Comparison of ENCODE assay signal across 13 cellular contexts in genomic region chr6:75290558-75290957, GRCh38. TPM values are rescaled to one million over a fixed set of nuclear protein-coding genes. Genes with fewer than 3 reads are reported as not detected.
DNase-seq lines count a peak whose midpoint lies in the region; ATAC-seq and TF ChIP-seq lines count a peak whose summit lies in the region.
"Had no signal": no experiment of that assay in that cellular context is flagged by ENCODE, and none has a peak within 500 bp of the region (broad histone marks: within the 10 kb centered on the region; RNA-seq: fewer than 3 reads in every experiment).

No MANE protein-coding gene starts in this region.

- H3K9ac ChIP-seq in SK-N-SH: no peak overlapping the region
- no peak overlapping the region for H3K9ac ChIP-seq in mesendoderm (ENCODE audit: low read length)

- H3K9me3 ChIP-seq in SK-N-SH: no peaks in the 10 kb centered on the region
- no peaks in the 10 kb centered on the region for H3K9me3 ChIP-seq in upper lobe of left lung

- no peak overlapping the region for H2AK5ac ChIP-seq in mesendoderm (ENCODE audit: low read length)

- DNase-seq in SK-N-SH (peak; percentile 37), dorsolateral prefrontal cortex (peak in 9 of 10 donors; percentile 33 to 88 (median 67)), mesendoderm (peak; percentile 60), NCI-H2107 (lab: John Stamatoyannopoulos, UW) (no peak), HK-2 (ENCODE audit: unreplicated experiment) (no peak), upper lobe of left lung (no peak)
- DNase-seq: activated B cell treated with CpG ODN at 0.5 μM for 24 hours; activated naive CD4-positive, alpha-beta T cell treated with anti-CD3 and anti-CD28 coated beads for 36 hours; foreskin fibroblast; NCI-H2029; stimulated activated CD4-positive, alpha-beta T cell treated with anti-CD3 and anti-CD28 coated beads, Interleukin-1b, Interleukin-23, amount 100 ng/mL, for 48 hours had no signal

- H3K4me1 ChIP-seq in SK-N-SH (ENCODE audit: control insufficient read depth in 1 of 2, insufficient read depth in 2 of 2, low read depth in 1 of 2, low read length in 1 of 2) (no peaks in the 10 kb centered on the region; a peak in 3 of 4 replicates), mesendoderm (ENCODE audit: control insufficient read depth, low read depth, low read length) (no peaks in the 10 kb centered on the region), upper lobe of left lung (peaks cover 7 to 12% (median 9%) of the 10 kb centered on the region in 4 donors)

- no peak overlapping the region for H2BK15ac ChIP-seq in mesendoderm (replicated peaks; ENCODE audit: low read depth)

- POLR2A ChIA-PET in SK-N-SH (lab: Yijun Ruan, JAX): no interaction called here

- TF ChIP-seq EP300 in SK-N-SH (IDR thresholded peaks at IDR 0.05; ENCODE audit: borderline replicate concordance in 1 of 2, low read depth in 1 of 2, low read length in 1 of 2): no peak
- TF ChIP-seq EP300 in upper lobe of left lung (IDR thresholded peaks at IDR 0.05): no peak

- H3K4me3 ChIP-seq in SK-N-SH (ENCODE audit: low read depth in 2 of 2, low read length in 1 of 2) (no peak overlapping the region), dorsolateral prefrontal cortex (peak overlapping the region in 28 of 59 donors; percentile 0 to 51 (median 20)), mesendoderm (ENCODE audit: low read length) (no peak overlapping the region), upper lobe of left lung (no peak overlapping the region)

- WGBS in SK-N-SH (ENCODE audit: low lambda C conversion rate): 58% methylated on average over 3 of the region's 3 CpGs
- WGBS in mesendoderm (ENCODE audit: extremely low coverage, insufficient coverage, low lambda C conversion rate): no CpG with 5 or more reads among the region's 3 CpGs
- 69 to 79% methylated on average over 3 of the region's 3 CpGs for WGBS in upper lobe of left lung, 2 donors

- H3K27me3 ChIP-seq in SK-N-SH (ENCODE audit: insufficient read depth): no peaks in the 10 kb centered on the region
- no peaks in the 10 kb centered on the region for H3K27me3 ChIP-seq in dorsolateral prefrontal cortex
- H3K27me3 ChIP-seq in mesendoderm (ENCODE audit: insufficient read depth, low read length, poor library complexity): no peaks in the 10 kb centered on the region
- H3K27me3 ChIP-seq in upper lobe of left lung: no peaks in the 10 kb centered on the region

- no peak overlapping the region for H2BK120ac ChIP-seq in mesendoderm (ENCODE audit: low read depth, low read length)

- no peaks in the 10 kb centered on the region for H3F3A ChIP-seq in SK-N-SH (replicated peaks; ENCODE audit: insufficient read depth)

- no peak overlapping the region for H3K56ac ChIP-seq in mesendoderm (ENCODE audit: low read length)

- no peak overlapping the region for H3K4me2 ChIP-seq in SK-N-SH
- H3K4me2 ChIP-seq in mesendoderm (ENCODE audit: low read length): no peak overlapping the region

- H3K23ac ChIP-seq in mesendoderm (ENCODE audit: low read length): no peak overlapping the region

- no peaks in the 10 kb centered on the region for H3K9me2 ChIP-seq in SK-N-SH

- CTCF ChIA-PET in SK-N-SH (lab: Yijun Ruan, JAX): interaction anchor here (0.6 kb wide), 1 partner anchor 92 kb away, joined by 3 read pairs; no protein-coding TSS in a partner anchor

- no peak for TF ChIP-seq POLR2A in upper lobe of left lung (IDR thresholded peaks at IDR 0.05)

- TF ChIP-seq CTCF in SK-N-SH (IDR thresholded peaks at IDR 0.05) (no peak), dorsolateral prefrontal cortex (IDR thresholded peaks at IDR 0.05 in 54 of 56, conservative IDR thresholded peaks at IDR 0.05 in 2 of 56; ENCODE audit: low read depth in 1 of 56, partially characterized antibody in 56 of 56) (peak in 3 of 56 donors; percentile 7 to 13 (median 12)), upper lobe of left lung (IDR thresholded peaks at IDR 0.05) (no peak)

- no peak for TF ChIP-seq RAD21 in SK-N-SH (IDR thresholded peaks at IDR 0.05; ENCODE audit: low read length)

- no peak overlapping the region for H2AFZ ChIP-seq in SK-N-SH (ENCODE audit: low read depth)

- H3K79me1 ChIP-seq in mesendoderm (ENCODE audit: low read length): no peaks in the 10 kb centered on the region

- H4K20me1 ChIP-seq in SK-N-SH (ENCODE audit: insufficient read depth): no peaks in the 10 kb centered on the region

- peaks cover 10% of the 10 kb centered on the region for H3K79me2 ChIP-seq in SK-N-SH (ENCODE audit: insufficient read depth)
- no peaks in the 10 kb centered on the region for H3K79me2 ChIP-seq in mesendoderm (ENCODE audit: control insufficient read depth, insufficient read depth, low read length)

- H3K27ac ChIP-seq in SK-N-SH (ENCODE audit: low read depth in 2 of 2, low read length in 1 of 2): no peak overlapping the region
- peak overlapping the region; percentile 40 to 94 (median 86) for H3K27ac ChIP-seq in dorsolateral prefrontal cortex
- no peak overlapping the region for H3K27ac ChIP-seq in mesendoderm (ENCODE audit: low read depth, low read length)
- peak overlapping the region; percentile 89 for H3K27ac ChIP-seq in temporal lobe (ENCODE audit: low read depth, low read length)
- H3K27ac ChIP-seq in upper lobe of left lung: no peak overlapping the region

- H3K36me3 ChIP-seq in SK-N-SH (replicated peaks in 1 of 2; ENCODE audit: control insufficient read depth in 1 of 2, insufficient read depth in 2 of 2, low read length in 1 of 2): no peaks in the 10 kb centered on the region
- H3K36me3 ChIP-seq in mesendoderm (ENCODE audit: control insufficient read depth, insufficient read depth, low read length): no peaks in the 10 kb centered on the region
- H3K36me3 ChIP-seq in upper lobe of left lung: no peaks in the 10 kb centered on the region

- H4K5ac ChIP-seq in mesendoderm (ENCODE audit: low read length): no peak overlapping the region

- H4K8ac ChIP-seq in mesendoderm (ENCODE audit: low read depth, low read length): no peak overlapping the region

- no peak overlapping the region for H3K18ac ChIP-seq in mesendoderm (ENCODE audit: low read length)

- intact Hi-C loops in dorsolateral prefrontal cortex (cut with DNase I): no loop called here

- H2BK5ac ChIP-seq in mesendoderm (ENCODE audit: low read length): no peak overlapping the region

- ATAC-seq in SK-N-SH treated with all-trans-retinoic acid at 6 μM for 48 hours (no peak), upper lobe of left lung (ENCODE audit: low FRiP score in 2 of 2) (no peak)

- no peak overlapping the region for H3K4ac ChIP-seq in mesendoderm (ENCODE audit: low read depth, low read length)

TF ChIP-seq in SK-N-SH, 30 proteins besides CTCF, POLR2A, EP300 and RAD21:
- TF ChIP-seq MXI1 (IDR thresholded peaks at IDR 0.05; ENCODE audit: low read depth, low read length) (peak; percentile 61; the same call in 1 of the 2 replicates), EZH2phosphoT487 (IDR thresholded peaks at IDR 0.05; ENCODE audit: borderline replicate concordance, low read depth) (no peak), GABPA (IDR thresholded peaks at IDR 0.05; ENCODE audit: low read depth) (no peak), MEF2A (IDR thresholded peaks at IDR 0.05; ENCODE audit: borderline replicate concordance, low read depth) (no peak), JUND (IDR thresholded peaks at IDR 0.05) (no peak)

TF ChIP-seq in SK-N-SH treated with all-trans-retinoic acid at 6 μM for 48 hours, 23 proteins besides CTCF, POLR2A, EP300 and RAD21 (continues in another document):
- TF ChIP-seq TCF4 (CRISPR knock-in tag; IDR thresholded peaks at IDR 0.05; ENCODE audit: borderline replicate concordance) (no peak), ISL1 (CRISPR knock-in tag; IDR thresholded peaks at IDR 0.05) (no peak), RARB (CRISPR knock-in tag; IDR thresholded peaks at IDR 0.05) (no peak), CREB5 (CRISPR knock-in tag; IDR thresholded peaks at IDR 0.05; ENCODE audit: low read depth) (no peak), TOX (CRISPR knock-in tag; IDR thresholded peaks at IDR 0.05; ENCODE audit: borderline replicate concordance) (no peak), PATZ1 (CRISPR knock-in tag; IDR thresholded peaks at IDR 0.05; ENCODE audit: borderline replicate concordance) (no peak)

RNA-seq across cellular contexts. Expression of gene TMEM30A, which starts 6.0 kb away (rescaled TPM):
- 22.8 and 27.3 TPM in 2 replicates for polyA plus RNA-seq in SK-N-SH (2012; rRNA removed)
- 42.4 and 58.3 TPM in 2 replicates for polyA plus RNA-seq in SK-N-SH (2012; cell fraction: cytosol; rRNA removed)
- 10.3 and 19.1 TPM in 2 replicates for polyA plus RNA-seq in SK-N-SH (2012; cell fraction: nucleus; rRNA removed)
- total RNA-seq in dorsolateral prefrontal cortex (100 to 1,000 TPM; 110 to 237 (median 190) TPM), temporal lobe (125 TPM), upper lobe of left lung (100 to 1,000 TPM in 4 of 6 donors, 10 to 100 TPM in 2; 38.8 to 177 (median 140) TPM)
- 28.7 TPM for polyA plus RNA-seq in mesendoderm (2013, experiment 1 of 2)
- 27.8 TPM for polyA plus RNA-seq in mesendoderm (2013, experiment 2 of 2)

RNA-seq across cellular contexts. Expression of gene COX7A2, which starts 47.0 kb away (rescaled TPM):
- polyA plus RNA-seq in SK-N-SH (2012; rRNA removed): 431 and 600 TPM in 2 replicates
- polyA plus RNA-seq in SK-N-SH (2012; cell fraction: cytosol; rRNA removed): 554 and 614 TPM in 2 replicates
- 123 and 150 TPM in 2 replicates for polyA plus RNA-seq in SK-N-SH (2012; cell fraction: nucleus; rRNA removed)
- total RNA-seq in dorsolateral prefrontal cortex (100 to 1,000 TPM; 186 to 540 (median 369) TPM), temporal lobe (96.9 TPM), upper lobe of left lung (100 to 1,000 TPM in 3 of 6 donors, 10 to 100 TPM in 3; 38.8 to 309 (median 181) TPM)
- polyA plus RNA-seq in mesendoderm (2013, experiment 1 of 2): 938 TPM
- 911 TPM for polyA plus RNA-seq in mesendoderm (2013, experiment 2 of 2)

Comparison
In these comparisons a context has a peak if more than half of its experiments do, and no peak if none do; other contexts are left out.
1. DNase-seq: peak in SK-N-SH (single experiment), dorsolateral prefrontal cortex (9 of 10) and mesendoderm (single experiment); none in NCI-H2107 (single experiment), HK-2 (single experiment) and upper lobe of left lung (0 of 2).
2. H3K27ac ChIP-seq: peak in dorsolateral prefrontal cortex (59 of 59) and temporal lobe (single experiment); none in SK-N-SH (0 of 2), mesendoderm (single experiment) and upper lobe of left lung (0 of 4).